ENCODE assay signal across 8 cellular contexts in the genomic region with DNA sequence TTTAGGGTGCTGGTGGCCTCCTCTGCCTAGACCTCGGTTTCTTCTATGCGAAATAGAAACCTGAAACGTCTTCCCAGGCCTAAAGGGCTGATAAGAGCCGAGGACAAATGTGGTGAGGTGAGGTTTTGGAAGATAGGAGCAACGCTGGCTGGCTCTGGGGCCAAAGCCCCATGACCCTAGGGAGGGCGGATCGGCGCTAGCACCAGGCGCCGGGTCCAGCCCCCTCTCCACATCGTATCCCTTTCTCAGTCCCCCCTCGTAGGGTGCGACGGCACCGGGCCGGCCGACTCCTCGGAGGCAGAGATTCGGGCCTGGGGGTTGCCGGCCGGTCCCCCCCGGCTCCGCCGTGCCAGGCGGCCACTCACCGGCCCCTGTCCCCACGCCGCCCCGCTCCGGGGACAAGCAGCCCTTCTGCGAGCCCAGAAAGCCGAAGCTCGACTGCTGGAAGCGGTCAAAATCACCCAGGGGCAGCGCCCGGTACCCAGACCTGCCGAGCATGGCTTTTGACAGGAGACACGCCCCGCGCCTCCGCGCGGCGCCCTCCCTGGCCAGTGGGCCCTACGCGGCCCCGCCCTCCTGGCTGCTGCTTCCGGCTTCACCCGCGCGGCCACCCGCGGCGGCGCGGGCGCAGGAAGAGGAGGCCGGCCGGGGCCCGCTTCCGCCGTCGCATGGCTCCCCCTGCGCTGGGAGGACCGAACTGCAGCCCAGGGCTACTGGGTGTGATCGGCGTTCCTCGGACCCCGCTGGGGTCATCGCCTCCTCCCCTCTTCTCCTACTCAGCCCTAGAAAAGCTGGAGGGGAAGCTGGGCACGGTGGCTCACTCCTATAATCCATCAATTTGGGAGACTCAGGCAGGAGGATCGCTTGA. TPM values are rescaled to one million over a fixed set of nuclear protein-coding genes. Genes with fewer than 3 reads are reported as not detected.
DNase-seq lines count a peak whose midpoint lies in the region; ATAC-seq, FAIRE-seq and TF ChIP-seq lines count a peak whose summit lies in the region.

A gene with protein sequence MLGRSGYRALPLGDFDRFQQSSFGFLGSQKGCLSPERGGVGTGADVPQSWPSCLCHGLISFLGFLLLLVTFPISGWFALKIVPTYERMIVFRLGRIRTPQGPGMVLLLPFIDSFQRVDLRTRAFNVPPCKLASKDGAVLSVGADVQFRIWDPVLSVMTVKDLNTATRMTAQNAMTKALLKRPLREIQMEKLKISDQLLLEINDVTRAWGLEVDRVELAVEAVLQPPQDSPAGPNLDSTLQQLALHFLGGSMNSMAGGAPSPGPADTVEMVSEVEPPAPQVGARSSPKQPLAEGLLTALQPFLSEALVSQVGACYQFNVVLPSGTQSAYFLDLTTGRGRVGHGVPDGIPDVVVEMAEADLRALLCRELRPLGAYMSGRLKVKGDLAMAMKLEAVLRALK (minus strand): TSS at position 570 of the 868 bp plus-strand sequence. CDS start 72 bp downstream, at position 498.

- H3K9me3 ChIP-seq in neural progenitor cell (ENCODE audit: low read depth) (no peaks in the 10 kb centered on the region), stomach smooth muscle (ENCODE audit: control insufficient read depth in 2 of 2, low read length in 2 of 2) (no peaks in the 10 kb centered on the region)

- peak within 1 kb of the TSS; percentile 36 for H2AFZ ChIP-seq in neural progenitor cell (replicated peaks)

- no peaks in the 10 kb centered on the region for H3K36me3 Mint-ChIP-seq in neural progenitor cell

- H3K4me1 ChIP-seq in foreskin keratinocyte, result peaks cover 30% of the 10 kb centered on the region
- H3K4me1 ChIP-seq in neural progenitor cell, result peaks cover 19% of the 10 kb centered on the region
- H3K4me1 ChIP-seq in stomach smooth muscle (ENCODE audit: control insufficient read depth, insufficient read depth, low read length), result peaks cover 64% of the 10 kb centered on the region

- peak within 1 kb of the TSS; percentile 48 for H3K27ac ChIP-seq in foreskin keratinocyte
- no peak within 1 kb of the TSS for H3K27ac ChIP-seq in neural progenitor cell
- peak within 1 kb of the TSS; percentile 86 for H3K27ac ChIP-seq in stomach smooth muscle (ENCODE audit: low read length)

- no peaks in the 10 kb centered on the region for H3K9me3 Mint-ChIP-seq in neural progenitor cell

- H3K4me3 ChIP-seq in neural progenitor cell, result peak within 1 kb of the TSS; percentile 97
- H3K4me3 ChIP-seq in stomach smooth muscle (ENCODE audit: low read length in 2 of 2), result peak within 1 kb of the TSS; percentile 80

- H3K9ac ChIP-seq in neural progenitor cell, result peak within 1 kb of the TSS; percentile 50
- peak within 1 kb of the TSS; percentile 87 to 91 for H3K9ac ChIP-seq in stomach smooth muscle (ENCODE audit: low read length in 2 of 2)

- peak; percentile 68 for ATAC-seq in foreskin keratinocyte

- peaks cover 4% of the 10 kb centered on the region for H3F3A ChIP-seq in neural progenitor cell (ENCODE audit: low read depth)

- no peak for FAIRE-seq in H54 (lab: Jason Lieb, UNC)

- H3K27me3 Mint-ChIP-seq in neural progenitor cell (ENCODE audit: insufficient read depth, low read depth), result peaks cover 2% of the 10 kb centered on the region

- no peaks in the 10 kb centered on the region for H3K27me3 ChIP-seq in foreskin keratinocyte
- no peaks in the 10 kb centered on the region for H3K27me3 ChIP-seq in neural progenitor cell
- H3K27me3 ChIP-seq in stomach smooth muscle (ENCODE audit: control insufficient read depth in 1 of 2, insufficient read depth in 2 of 2, low read length in 2 of 2), result no peaks in the 10 kb centered on the region

- peaks cover 27% of the 10 kb centered on the region for H3K4me1 Mint-ChIP-seq in neural progenitor cell

- H3K4me2 ChIP-seq in neural progenitor cell, result peak within 1 kb of the TSS; percentile 98

- TF ChIP-seq POLR2A in H54 (IDR thresholded peaks at IDR 0.05; ENCODE audit: low read depth, low read length), result peak; percentile 70

- no peak within 1 kb of the TSS for H3K27ac Mint-ChIP-seq in neural progenitor cell

- H3K36me3 ChIP-seq in neural progenitor cell, result no peaks in the 10 kb centered on the region
- H3K36me3 ChIP-seq in stomach smooth muscle (ENCODE audit: control insufficient read depth in 2 of 2, insufficient read depth in 2 of 2, low read length in 2 of 2), result peaks cover 4 to 7% of the 10 kb centered on the region in 2 donors

- H3K79me2 ChIP-seq in neural progenitor cell (ENCODE audit: low read depth), result peaks cover 22% of the 10 kb centered on the region

- TF ChIP-seq CTCF in foreskin keratinocyte (conservative IDR thresholded peaks at IDR 0.05) (peak; percentile 98), neural progenitor cell (IDR thresholded peaks at IDR 0.05) (peak; percentile 93)

- H3K4me3 Mint-ChIP-seq in neural progenitor cell, result peak within 1 kb of the TSS; percentile 85

- DNase-seq in GF-D8 (lab: John Stamatoyannopoulos, UW) (peak; percentile 73), H54 (ENCODE audit: insufficient read length, low spot score) (peak; percentile 44), LoVo (ENCODE audit: low spot score) (peak; percentile 98), SIG-M5 treated with dmso at 0.1 percent for 504 hours (lab: John Stamatoyannopoulos, UW; ENCODE audit: unreplicated experiment) (peak; percentile 84), activated gamma-delta T cell treated with Interleukin-2 at 50 U/mL for 16 hours (peak; percentile 92), foreskin keratinocyte (peak; percentile 70 to 77), neural progenitor cell (ENCODE audit: low spot score) (peak; percentile 98)

- peaks cover 13% of the 10 kb centered on the region for H4K20me1 ChIP-seq in neural progenitor cell (ENCODE audit: low read depth)

RNA-seq across cellular contexts. Expression of the gene that starts here (rescaled TPM):
- total RNA-seq in foreskin keratinocyte (15.7 and 18.3 TPM in 2 replicates), neural progenitor cell (ENCODE audit: low replicate concordance) (2.0 and 4.7 TPM in 2 replicates)
- 17.4 and 19.2 TPM in 2 replicates for polyA plus RNA-seq in foreskin keratinocyte

Comparison
In these comparisons a context has a peak if more than half of its experiments do, and no peak if none do; other contexts are left out.
1. DNase-seq: peak in every context shown above with its lines; median percentile 98 in LoVo; 98 in neural progenitor cell; 92 in activated gamma-delta T cell treated with Interleukin-2 at 50 U/mL for 16 hours; 84 in SIG-M5 treated with dmso at 0.1 percent for 504 hours; 74 in foreskin keratinocyte; 73 in GF-D8; 44 in H54.